25 cellular contexts compared by ENCODE assay signal in the genomic region with DNA sequence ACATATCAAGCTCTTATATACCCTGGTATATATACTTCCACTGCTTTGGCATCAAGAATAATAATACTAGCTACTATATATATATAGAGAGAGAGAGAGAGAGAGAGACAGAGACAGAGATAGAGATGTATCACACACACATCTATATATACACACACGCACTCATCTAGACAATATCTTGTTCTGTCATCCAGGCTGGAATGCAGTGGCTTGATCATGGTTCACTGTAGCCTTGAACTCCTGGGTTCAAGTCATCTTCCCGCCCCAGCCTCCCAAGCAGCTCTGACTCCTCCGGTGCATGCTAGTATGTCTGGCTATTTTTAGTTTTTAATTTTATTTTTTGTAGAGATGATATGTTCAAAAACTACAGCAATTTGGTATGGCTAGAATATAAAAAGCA.
"Had no signal": no experiment of that assay in that cellular context is flagged by ENCODE, and none has a peak within 500 bp of the region (broad histone marks: within the 10 kb centered on the region; RNA-seq: fewer than 3 reads in every experiment).

No MANE protein-coding gene starts in this region.

- ATAC-seq: left colon; left lung; lower lobe of right lung; natural killer cell; right lobe of liver; stimulated activated effector memory CD8-positive, alpha-beta T cell treated with anti-CD3 and anti-CD28 coated beads, Interleukin-12 subunit alpha, Interleukin-12 subunit beta, amount 100 ng/mL, for 72 hours had no signal

- DNase-seq: hippocampal formation; kidney; left colon; left lung; lower lobe of right lung; mammary epithelial cell; mesenchymal stem cell; naive B cell; natural killer cell; ovary; posterior cingulate gyrus; right lobe of liver; stimulated activated CD4-positive, alpha-beta T cell treated with anti-CD3 and anti-CD28 coated beads, Interleukin-12 subunit alpha, Interleukin-12 subunit beta, amount 100 ng/mL, for 4 hours; stimulated activated CD4-positive, alpha-beta T cell treated with anti-CD3 and anti-CD28 coated beads, Interleukin-15, amount 100 ng/mL, for 24 hours; stimulated activated CD4-positive, alpha-beta T cell treated with anti-CD3 and anti-CD28 coated beads, Interleukin-2, amount 100 ng/mL, for 24 hours; stimulated activated CD4-positive, alpha-beta T cell treated with anti-CD3 and anti-CD28 coated beads, Interleukin-4, amount 100 ng/mL, for 1 hour; stimulated activated naive CD4-positive, alpha-beta T cell; substantia nigra; uterus had no signal

- H3K27ac Mint-ChIP-seq: natural killer cell; stimulated activated effector memory CD8-positive, alpha-beta T cell treated with anti-CD3 and anti-CD28 coated beads, Interleukin-12 subunit alpha, Interleukin-12 subunit beta, amount 100 ng/mL, for 72 hours; type B pancreatic cell had no signal

- H3K9me3 ChIP-seq: left lung, lower lobe of right lung, ovary, right atrium auricular region, right lobe of liver, tibial nerve, uterus had no signal

- H3K36me3 Mint-ChIP-seq: natural killer cell had no signal

- H3K27ac ChIP-seq: left lung, lower lobe of right lung, ovary, right atrium auricular region, right lobe of liver, skin epidermis, tibial nerve, uterus had no signal

- H3K9me3 Mint-ChIP-seq: naive B cell; natural killer cell; stimulated activated effector memory CD8-positive, alpha-beta T cell treated with anti-CD3 and anti-CD28 coated beads, Interleukin-12 subunit alpha, Interleukin-12 subunit beta, amount 100 ng/mL, for 72 hours; stimulated activated naive CD8-positive, alpha-beta T cell treated with anti-CD3 and anti-CD28 coated beads, Interleukin-15, Interleukin-2, amounts not matched to agents 100 ng/mL and 50 ng/mL, for 24 hours had no signal

- H3K4me3 Mint-ChIP-seq: naive B cell; natural killer cell; stimulated activated effector memory CD8-positive, alpha-beta T cell treated with anti-CD3 and anti-CD28 coated beads, Interleukin-12 subunit alpha, Interleukin-12 subunit beta, amount 100 ng/mL, for 72 hours; stimulated activated naive CD8-positive, alpha-beta T cell treated with anti-CD3 and anti-CD28 coated beads, Interleukin-15, Interleukin-2, amounts not matched to agents 100 ng/mL and 50 ng/mL, for 24 hours; type B pancreatic cell had no signal

- H3K27me3 Mint-ChIP-seq: naive B cell; stimulated activated naive CD8-positive, alpha-beta T cell treated with anti-CD3 and anti-CD28 coated beads, Interleukin-15, Interleukin-2, amounts not matched to agents 100 ng/mL and 50 ng/mL, for 24 hours; type B pancreatic cell had no signal

- H3K27me3 ChIP-seq: left lung, ovary, right atrium auricular region, right lobe of liver, tibial nerve, uterus had no signal
